ENCODE assay signal across 9 cellular contexts in the genomic region with DNA sequence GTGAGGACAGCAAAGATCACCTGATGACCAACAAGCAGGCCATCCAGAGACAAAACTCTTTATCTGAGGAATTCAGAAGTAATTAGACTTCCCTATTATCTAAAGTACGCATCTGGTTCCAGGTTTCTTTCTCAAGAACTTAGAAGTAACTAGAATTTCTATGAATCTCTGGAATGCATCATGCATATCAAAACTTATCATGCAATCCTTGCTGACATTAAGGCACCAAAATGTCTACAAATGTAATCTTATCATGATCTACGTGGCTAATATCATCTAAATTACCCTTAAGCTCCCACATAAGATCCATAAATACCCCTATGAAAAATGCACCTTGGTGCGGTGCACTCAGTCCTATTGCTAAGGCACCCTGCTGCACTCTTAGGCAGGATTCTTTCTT.
"Had no signal": no experiment of that assay in that cellular context is flagged by ENCODE, and none has a peak within 500 bp of the region (broad histone marks: within the 10 kb centered on the region; RNA-seq: fewer than 3 reads in every experiment).

No MANE protein-coding gene starts in this region.

- H3K4me3 ChIP-seq: GM23248, GM23338, HAP-1 had no signal

- H3K9me3 ChIP-seq: HAP-1 had no signal

- H3K4me2 ChIP-seq: GM23338 had no signal

- H2AFZ ChIP-seq: GM23248, GM23338 had no signal

- DNase-seq: GM23248, GOT3, H7, H9, HCEC 1CT, HFFc6 had no signal

- H3K27ac ChIP-seq: GM23248 had no signal

- H3K9ac ChIP-seq: GM23248 had no signal

- FAIRE-seq: H1 had no signal

- H3K4me1 ChIP-seq: HAP-1 had no signal

- H3K36me3 ChIP-seq: HAP-1 had no signal
